In genomic region chr3:22189616-22190015, GRCh38 we compare ENCODE assay signal across 11 cellular contexts.
"Had no signal": no experiment of that assay in that cellular context is flagged by ENCODE, and none has a peak within 500 bp of the region (broad histone marks: within the 10 kb centered on the region; RNA-seq: fewer than 3 reads in every experiment).

No MANE protein-coding gene starts in this region.

- H3K36me3 ChIP-seq: HAP-1 had no signal

- H2AFZ ChIP-seq: GM23248, GM23338 had no signal

- H3K4me2 ChIP-seq: GM23338 had no signal

- H3K4me1 ChIP-seq: HAP-1 had no signal

- H3K9me3 ChIP-seq: HAP-1 had no signal

- H3K9ac ChIP-seq: GM23248 had no signal

- H3K27ac ChIP-seq: GM23248 had no signal

- H3K4me3 ChIP-seq: GM23248, GM23338, HAP-1 had no signal

- ATAC-seq: GM23338, HCT116 had no signal

- FAIRE-seq: H1, H54 had no signal

- DNase-seq: GM23248, GOT3, H7, H9, HCEC 1CT, HFFc6 had no signal
